8 cellular contexts compared by ENCODE assay signal in the genomic region with DNA sequence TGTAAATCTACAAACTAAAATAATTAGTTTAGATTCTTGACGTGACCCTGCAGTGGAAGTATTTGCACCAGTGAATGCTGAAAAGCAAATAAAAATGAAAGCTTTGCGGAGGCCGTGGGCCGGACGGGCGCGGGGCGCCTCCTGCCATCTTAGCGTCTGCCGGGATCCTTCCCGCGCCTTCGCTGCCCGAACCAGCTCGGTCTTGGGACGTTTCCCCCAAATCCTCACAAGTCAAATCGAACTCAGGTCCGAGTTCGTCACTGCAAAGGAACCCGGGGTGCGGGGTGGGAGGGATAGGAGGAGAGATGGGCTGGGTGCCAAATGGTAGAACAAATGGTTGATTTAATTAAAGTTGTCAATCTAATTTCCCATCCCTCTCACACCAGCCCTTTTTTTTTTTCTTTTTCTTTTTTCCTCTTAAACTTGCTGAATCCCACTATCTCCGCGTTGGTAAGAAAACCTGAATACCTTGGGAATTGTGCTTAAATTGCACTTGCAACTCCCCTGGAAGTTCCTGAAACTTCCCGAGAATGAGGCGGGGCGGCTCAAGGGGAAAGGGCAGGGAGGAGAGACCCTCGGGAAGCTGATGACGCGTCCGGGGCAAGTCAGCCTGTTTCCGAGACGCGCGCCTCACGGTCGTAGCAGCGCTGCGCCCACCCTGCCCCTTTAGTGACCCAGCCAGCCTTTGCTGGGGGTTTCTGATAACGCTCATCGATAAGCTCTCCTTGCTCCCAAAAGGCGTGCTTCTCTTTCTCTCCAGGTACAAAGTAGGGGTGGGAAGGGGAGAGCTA. TPM values are rescaled to one million over a fixed set of nuclear protein-coding genes. Genes with fewer than 3 reads are reported as not detected.
DNase-seq lines count a peak whose midpoint lies in the region; ATAC-seq and TF ChIP-seq lines count a peak whose summit lies in the region.

No MANE protein-coding gene starts in this region.

- no peaks in the 10 kb centered on the region for H3K9me3 ChIP-seq in right lobe of liver

- DNase-seq in GM06990 (ENCODE audit: extremely low read depth, insufficient read length) (peak; percentile 6), SK-N-DZ (ENCODE audit: low spot score) (peak; percentile 38), dermis blood vessel endothelial cell (peak; percentile 82), right lobe of liver (peak in 1 of 3 donors; percentile 40)
- DNase-seq in stimulated activated naive CD8-positive, alpha-beta T cell treated with anti-CD3 and anti-CD28 coated beads, Interleukin-15, Interleukin-2, amounts not matched to agents 100 U/mL and 50 U/mL, for 24 hours: peak; percentile 33

- peaks cover 0 to 9% (median 0%) of the 10 kb centered on the region in 4 donors for H3K4me1 ChIP-seq in right lobe of liver

- intact Hi-C loops in right lobe of liver (cut with DNase I): loop anchor here in 1 of 2 donors (10.0 kb wide), 1 partner anchor 598 kb away; no protein-coding TSS in a partner anchor

- peak overlapping the region; percentile 33 to 44 (median 37) for H3K27ac ChIP-seq in right lobe of liver

- H3K36me3 ChIP-seq in GM06990 (ENCODE audit: control insufficient read depth, insufficient read depth, low read length): no peaks in the 10 kb centered on the region
- no peaks in the 10 kb centered on the region for H3K36me3 ChIP-seq in right lobe of liver

- ATAC-seq in right lobe of liver (peak; percentile 45 to 69 (median 60)), HG03108 (IDR thresholded peaks at IDR 0.05; ENCODE audit: unreplicated experiment) (no peak), HG02840 (IDR thresholded peaks at IDR 0.05; ENCODE audit: low FRiP score, unreplicated experiment) (no peak), GM21390 (IDR thresholded peaks at IDR 0.05; ENCODE audit: unreplicated experiment) (no peak)
- no peak for ATAC-seq in stimulated activated naive CD8-positive, alpha-beta T cell treated with anti-CD3 and anti-CD28 coated beads, Interleukin-15, Interleukin-2, amounts not matched to agents 100 U/mL and 50 U/mL, for 24 hours

- TF ChIP-seq CTCF in GM06990 (IDR thresholded peaks at IDR 0.05; ENCODE audit: insufficient read depth, low read length, poor library complexity, severe bottlenecking) (no peak), right lobe of liver (IDR thresholded peaks at IDR 0.05) (no peak)

- no peaks in the 10 kb centered on the region for H3K27me3 ChIP-seq in GM06990 (replicated peaks; ENCODE audit: control insufficient read depth, insufficient read depth, low read length)
- peaks cover 0 to 7% of the 10 kb centered on the region in 2 donors for H3K27me3 ChIP-seq in right lobe of liver

- 4% methylated on average over 41 of the region's 41 CpGs for WGBS in right lobe of liver (ENCODE audit: insufficient coverage, low coverage, low lambda C conversion rate, missing lambda C conversion rate)

- H3K4me3 ChIP-seq in GM06990 (replicated peaks; ENCODE audit: low read depth, low read length): peak overlapping the region; percentile 33
- H3K4me3 ChIP-seq in right lobe of liver: peak overlapping the region; percentile 30 to 48 (median 43)

- TF ChIP-seq POLR2A in right lobe of liver (IDR thresholded peaks at IDR 0.05): no peak

RNA-seq across cellular contexts. Expression of gene GJA1, which starts 1.7 kb away (rescaled TPM):
- 0.22 and 0.32 TPM in 2 replicates for polyA plus RNA-seq in SK-N-DZ (2014; cell fraction: cytosol; rRNA removed)
- polyA plus RNA-seq in SK-N-DZ (2014; cell fraction: nucleus; rRNA removed): 0.06 TPM in 1 of 2 replicates, not detected in the other
- total RNA-seq in dermis blood vessel endothelial cell (482 and 745 TPM in 2 replicates), right lobe of liver (1 to 10 TPM in 5 of 6 experiments, under 1 TPM in 1; 0.64 to 7.5 (median 2.0) TPM)

Comparison
In these comparisons a context has a peak if more than half of its experiments do, and no peak if none do; other contexts are left out.
1. ATAC-seq: peak in right lobe of liver (4 of 4); none in stimulated activated naive CD8-positive, alpha-beta T cell treated with anti-CD3 and anti-CD28 coated beads, Interleukin-15, Interleukin-2, amounts not matched to agents 100 U/mL and 50 U/mL, for 24 hours (single experiment), HG03108 (single experiment), HG02840 (single experiment) and GM21390 (single experiment).
2. RNA of gene GJA1, which starts 1.7 kb away (total RNA-seq): 482 to 745 TPM in dermis blood vessel endothelial cell; 0.64 to 7.5 TPM in right lobe of liver; every median in the first group is over 10 times any median in the second.